ENCODE assay signal across 9 cellular contexts in the genomic region with DNA sequence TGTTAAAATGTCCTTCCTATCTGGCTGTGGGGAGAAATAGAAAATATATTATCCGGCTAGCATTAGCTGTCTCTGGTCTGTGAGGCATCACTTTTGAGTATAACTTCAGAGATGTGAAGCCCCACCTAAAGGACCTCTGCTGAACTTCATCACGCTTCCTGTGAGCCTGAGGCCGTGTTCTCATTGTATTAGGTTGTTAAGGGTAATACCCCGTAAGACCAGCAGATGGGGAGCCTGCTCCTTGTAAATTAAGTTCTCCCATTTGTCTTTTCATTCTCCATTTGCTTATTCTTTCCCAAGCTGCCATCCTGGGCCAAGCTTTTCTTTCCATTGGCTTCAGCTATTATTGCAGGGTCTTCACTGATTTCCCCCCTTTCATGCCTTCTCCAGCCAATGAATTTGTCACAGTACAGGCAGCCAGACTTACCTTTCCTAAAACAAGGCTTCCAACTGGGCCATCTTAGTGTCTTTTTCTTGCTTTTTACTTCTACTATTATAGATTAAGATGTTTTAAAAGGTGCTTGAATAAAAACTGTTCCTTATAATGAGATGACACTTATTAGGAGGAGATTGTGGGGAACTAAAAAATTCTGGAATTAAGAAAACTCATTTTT. TPM values are rescaled to one million over a fixed set of nuclear protein-coding genes. Genes with fewer than 3 reads are reported as not detected.
DNase-seq lines count a peak whose midpoint lies in the region; ATAC-seq and TF ChIP-seq lines count a peak whose summit lies in the region.
"Had no signal": no experiment of that assay in that cellular context is flagged by ENCODE, and none has a peak within 500 bp of the region (broad histone marks: within the 10 kb centered on the region; RNA-seq: fewer than 3 reads in every experiment).

No MANE protein-coding gene starts in this region.

- peak; percentile 85 to 90 for TF ChIP-seq CTCF in Caco-2 (IDR thresholded peaks at IDR 0.05; ENCODE audit: insufficient read depth in 1 of 2, low read depth in 1 of 2, low read length in 1 of 2, severe bottlenecking in 1 of 2, unreplicated experiment in 1 of 2)

- H3K27me3 ChIP-seq in Caco-2 (replicated peaks; ENCODE audit: control insufficient read depth, insufficient read depth, low read length), result no peaks in the 10 kb centered on the region

- H3K9me3 ChIP-seq in Caco-2, result no peaks in the 10 kb centered on the region

- DNase-seq in Caco-2, result peak; percentile 84 to 86
- peak; percentile 91 for DNase-seq in NCI-H748 treated with DMSO at 0.1 percent for 48 hours (lab: John Stamatoyannopoulos, UW)
- peak; percentile 66 for DNase-seq in activated CD4-positive, alpha-beta T cell treated with anti-CD3 and anti-CD28 coated beads, Interleukin-2, amount 50 U/mL, for 1 hour
- peak; percentile 65 for DNase-seq in ecto neural progenitor cell (ENCODE audit: low spot score)
- DNase-seq in memory B cell (ENCODE audit: low spot score in 2 of 2), result peak; percentile 47 to 69
- peak; percentile 31 to 49 for DNase-seq in stimulated activated CD8-positive, alpha-beta memory T cell treated with anti-CD3 and anti-CD28 coated beads, Interleukin-4, amount 100 ng/mL, for 1 hour (ENCODE audit: low read depth in 2 of 2, low spot score in 1 of 2)

- H3K4me3 Mint-ChIP-seq in Caco-2 (ENCODE audit: unreplicated experiment) (no peak overlapping the region), memory B cell (no peak overlapping the region)
- H3K4me3 Mint-ChIP-seq: dendritic cell treated with granulocyte-macrophage colony-stimulating factor and Interleukin-4, amounts not matched to agents 40 ng/mL and 50 ng/mL, for 4 days had no signal

- POLR2A ChIA-PET in Caco-2 (lab: Charles Lee), result interaction anchor here (1.2 kb wide), 1 partner anchor 12 kb away, joined by 8 read pairs; the partner anchor contains the start of genes NIF3L1 and PPIL3

- no peak overlapping the region for H3K4me3 ChIP-seq in Caco-2 (ENCODE audit: low read depth, low read length)

- H3K36me3 Mint-ChIP-seq in Caco-2 (ENCODE audit: insufficient read depth, unreplicated experiment) (peaks cover 50% of the 10 kb centered on the region), memory B cell (peaks cover 25% of the 10 kb centered on the region)

- H3K9me3 Mint-ChIP-seq in Caco-2 (ENCODE audit: unreplicated experiment), result no peaks in the 10 kb centered on the region
- no peaks in the 10 kb centered on the region for H3K9me3 Mint-ChIP-seq in memory B cell
- H3K9me3 Mint-ChIP-seq: dendritic cell treated with granulocyte-macrophage colony-stimulating factor and Interleukin-4, amounts not matched to agents 40 ng/mL and 50 ng/mL, for 4 days had no signal

- H3K27me3 Mint-ChIP-seq in Caco-2 (ENCODE audit: insufficient read depth, unreplicated experiment) (no peaks in the 10 kb centered on the region), memory B cell (no peaks in the 10 kb centered on the region)
- H3K27me3 Mint-ChIP-seq: dendritic cell treated with granulocyte-macrophage colony-stimulating factor and Interleukin-4, amounts not matched to agents 40 ng/mL and 50 ng/mL, for 4 days had no signal

- peaks cover 6% of the 10 kb centered on the region for H3K4me1 Mint-ChIP-seq in Caco-2 (ENCODE audit: low read depth, unreplicated experiment)
- peaks cover 2% of the 10 kb centered on the region for H3K4me1 Mint-ChIP-seq in memory B cell

- no TSS peak for BruUV-seq in Caco-2 (replicated peaks; lab: Mats Ljungman, UMichigan)

- peaks cover 1% of the 10 kb centered on the region; the same call in 1 of the 2 replicates for H3K36me3 ChIP-seq in Caco-2 (ENCODE audit: control insufficient read depth, insufficient read depth, low read length)

- CTCF ChIA-PET in Caco-2 (lab: Charles Lee), result interaction anchor here (0.6 to 1.6 kb wide), 14 partner anchors 12 to 332 kb away, joined by 3 to 13 read pairs (median 4); partner anchors contain the start of genes CASP10, NIF3L1 and PPIL3

- H3K4me1 ChIP-seq in Caco-2, result no peaks in the 10 kb centered on the region

- ATAC-seq in GM19468 (IDR thresholded peaks at IDR 0.05; ENCODE audit: extremely low read depth, unreplicated experiment) (peak; percentile 93), HG03571 (IDR thresholded peaks at IDR 0.05; ENCODE audit: unreplicated experiment) (peak; percentile 99), memory B cell (ENCODE audit: low read depth) (peak; percentile 100)

- no peak overlapping the region for H3K27ac Mint-ChIP-seq in Caco-2 (ENCODE audit: unreplicated experiment)
- H3K27ac Mint-ChIP-seq in memory B cell, result no peak overlapping the region
- H3K27ac Mint-ChIP-seq: dendritic cell treated with granulocyte-macrophage colony-stimulating factor and Interleukin-4, amounts not matched to agents 40 ng/mL and 50 ng/mL, for 4 days had no signal

- intact Hi-C loops in Caco-2 (cut with micrococcal nuclease; ENCODE audit: unreplicated experiment), result loop anchor here (1.0 kb wide), 4 partner anchors 168 to 332 kb away; no protein-coding TSS in a partner anchor

RNA-seq across cellular contexts. Expression of gene NIF3L1, which starts 12.4 kb away (rescaled TPM):
- 40.7 and 49.7 TPM in 2 replicates for total RNA-seq in Caco-2 (2022)

RNA-seq across cellular contexts. Expression of gene PPIL3, which starts 12.7 kb away (rescaled TPM):
- 17.6 and 25.0 TPM in 2 replicates for total RNA-seq in Caco-2 (2022)

RNA-seq across cellular contexts. Expression of gene CLK1, which starts 37.1 kb away (rescaled TPM):
- total RNA-seq in Caco-2 (2022), result 62.6 and 68.0 TPM in 2 replicates

Comparison
In these comparisons a context has a peak if more than half of its experiments do, and no peak if none do; other contexts are left out.
1. DNase-seq: peak in every context shown above with its lines; median percentile 91 in NCI-H748 treated with DMSO at 0.1 percent for 48 hours; 85 in Caco-2; 66 in activated CD4-positive, alpha-beta T cell treated with anti-CD3 and anti-CD28 coated beads, Interleukin-2, amount 50 U/mL, for 1 hour; 65 in ecto neural progenitor cell; 58 in memory B cell; 40 in stimulated activated CD8-positive, alpha-beta memory T cell treated with anti-CD3 and anti-CD28 coated beads, Interleukin-4, amount 100 ng/mL, for 1 hour.